11 cellular contexts compared by ENCODE assay signal in genomic region chr2:63047193-63047533, GRCh38. TPM values are rescaled to one million over a fixed set of nuclear protein-coding genes. Genes with fewer than 3 reads are reported as not detected.
A peak's percentile ranks its signal among the peaks of the same experiment; 100 is the strongest.
DNase-seq lines count a peak whose midpoint lies in the region; ATAC-seq lines count a peak whose summit lies in the region.
"Had no signal": no experiment of that assay in that cellular context is flagged by ENCODE, and none has a peak within 500 bp of the region (broad histone marks: within the 10 kb centered on the region; RNA-seq: fewer than 3 reads in every experiment).

No MANE protein-coding gene starts in this region.

- no peaks in the 10 kb centered on the region for H3K36me3 ChIP-seq in iPS-18a (ENCODE audit: control insufficient read depth, low read depth, low read length)
- H3K36me3 ChIP-seq: BE2C had no signal

- peaks cover 16% of the 10 kb centered on the region for H3K36me3 Mint-ChIP-seq in activated naive CD4-positive, alpha-beta T cell treated with anti-CD3 and anti-CD28 coated beads, Interleukin-2, amount 50 U/mL, for 24 hours
- H3K36me3 Mint-ChIP-seq in activated naive CD4-positive, alpha-beta T cell treated with anti-CD3 and anti-CD28 coated beads, Interleukin-2, amount 50 U/mL, for 72 hours: peaks cover 7 to 14% of the 10 kb centered on the region in 2 donors
- peaks cover 20% of the 10 kb centered on the region for H3K36me3 Mint-ChIP-seq in activated naive CD8-positive, alpha-beta T cell
- peaks cover 5% of the 10 kb centered on the region for H3K36me3 Mint-ChIP-seq in stimulated activated effector memory CD8-positive, alpha-beta T cell treated with anti-CD3 and anti-CD28 coated beads, Interleukin-12 subunit alpha, Interleukin-12 subunit beta, amount 100 ng/mL, for 72 hours

- H3K27me3 ChIP-seq in iPS-18a (ENCODE audit: control insufficient read depth, insufficient read depth, low read length): peaks cover 76% of the 10 kb centered on the region

- H3K27me3 Mint-ChIP-seq in activated naive CD4-positive, alpha-beta T cell treated with anti-CD3 and anti-CD28 coated beads, Interleukin-2, amount 50 U/mL, for 24 hours: peaks cover 45% of the 10 kb centered on the region
- H3K27me3 Mint-ChIP-seq in activated naive CD8-positive, alpha-beta T cell: peaks cover 36% of the 10 kb centered on the region

- H3K4me3 Mint-ChIP-seq in activated naive CD4-positive, alpha-beta T cell treated with anti-CD3 and anti-CD28 coated beads, Interleukin-2, amount 50 U/mL, for 24 hours: peak overlapping the region; percentile 42
- H3K4me3 Mint-ChIP-seq in activated naive CD8-positive, alpha-beta T cell: peak overlapping the region; percentile 68
- H3K4me3 Mint-ChIP-seq in stimulated activated effector memory CD8-positive, alpha-beta T cell treated with anti-CD3 and anti-CD28 coated beads, Interleukin-12 subunit alpha, Interleukin-12 subunit beta, amount 100 ng/mL, for 72 hours: peak overlapping the region; percentile 85

- peak overlapping the region; percentile 44 for H3K4me3 ChIP-seq in iPS-18a (ENCODE audit: low read length)

- H3K9me3 Mint-ChIP-seq in activated naive CD4-positive, alpha-beta T cell treated with anti-CD3 and anti-CD28 coated beads, Interleukin-2, amount 50 U/mL, for 24 hours: no peaks in the 10 kb centered on the region
- no peaks in the 10 kb centered on the region for H3K9me3 Mint-ChIP-seq in activated naive CD4-positive, alpha-beta T cell treated with anti-CD3 and anti-CD28 coated beads, Interleukin-2, amount 50 U/mL, for 72 hours
- H3K9me3 Mint-ChIP-seq in activated naive CD8-positive, alpha-beta T cell (ENCODE audit: low read depth): no peaks in the 10 kb centered on the region
- no peaks in the 10 kb centered on the region for H3K9me3 Mint-ChIP-seq in stimulated activated effector memory CD8-positive, alpha-beta T cell treated with anti-CD3 and anti-CD28 coated beads, Interleukin-12 subunit alpha, Interleukin-12 subunit beta, amount 100 ng/mL, for 72 hours

- no peaks in the 10 kb centered on the region for H3K9me3 ChIP-seq in iPS-18a (ENCODE audit: control insufficient read depth, low read depth, low read length)
- H3K9me3 ChIP-seq: BE2C had no signal

- H3K4me1 Mint-ChIP-seq in activated naive CD4-positive, alpha-beta T cell treated with anti-CD3 and anti-CD28 coated beads, Interleukin-2, amount 50 U/mL, for 24 hours: peaks cover 37% of the 10 kb centered on the region
- H3K4me1 Mint-ChIP-seq in activated naive CD8-positive, alpha-beta T cell (ENCODE audit: low read depth): peaks cover 33% of the 10 kb centered on the region
- peaks cover 32% of the 10 kb centered on the region for H3K4me1 Mint-ChIP-seq in stimulated activated effector memory CD8-positive, alpha-beta T cell treated with anti-CD3 and anti-CD28 coated beads, Interleukin-12 subunit alpha, Interleukin-12 subunit beta, amount 100 ng/mL, for 72 hours

- H3K27ac Mint-ChIP-seq in activated naive CD4-positive, alpha-beta T cell treated with anti-CD3 and anti-CD28 coated beads, Interleukin-2, amount 50 U/mL, for 24 hours: no peak overlapping the region
- H3K27ac Mint-ChIP-seq in activated naive CD4-positive, alpha-beta T cell treated with anti-CD3 and anti-CD28 coated beads, Interleukin-2, amount 50 U/mL, for 72 hours: no peak overlapping the region
- H3K27ac Mint-ChIP-seq in activated naive CD8-positive, alpha-beta T cell: no peak overlapping the region
- no peak overlapping the region for H3K27ac Mint-ChIP-seq in stimulated activated effector memory CD8-positive, alpha-beta T cell treated with anti-CD3 and anti-CD28 coated beads, Interleukin-12 subunit alpha, Interleukin-12 subunit beta, amount 100 ng/mL, for 72 hours

- DNase-seq in activated naive CD4-positive, alpha-beta T cell treated with anti-CD3 and anti-CD28 coated beads, Interleukin-2, amount 50 U/mL, for 72 hours (ENCODE audit: low spot score in 2 of 2): no peak
- DNase-seq in stimulated activated effector memory CD8-positive, alpha-beta T cell treated with anti-CD3 and anti-CD28 coated beads, Interleukin-12 subunit alpha, Interleukin-12 subunit beta, amount 100 ng/mL, for 72 hours (ENCODE audit: low spot score in 2 of 2): no peak
- DNase-seq in hypothalamus (lab: John Stamatoyannopoulos, UW) (no peak), 8988T (no peak)
- DNase-seq: BE2C, NCI-H2107 had no signal

- no peak overlapping the region for H3K27ac ChIP-seq in iPS-18a (ENCODE audit: low read length)
- H3K27ac ChIP-seq: RWPE1 had no signal

- peaks cover 53% of the 10 kb centered on the region for H3K4me1 ChIP-seq in iPS-18a (ENCODE audit: control insufficient read depth, low read depth, low read length)
- H3K4me1 ChIP-seq: BE2C had no signal

- H3K9ac ChIP-seq in iPS-18a (ENCODE audit: low read length): no peak overlapping the region

- no peak for ATAC-seq in activated naive CD4-positive, alpha-beta T cell treated with anti-CD3 and anti-CD28 coated beads, Interleukin-2, amount 50 U/mL, for 72 hours
- ATAC-seq in stimulated activated effector memory CD8-positive, alpha-beta T cell treated with anti-CD3 and anti-CD28 coated beads, Interleukin-12 subunit alpha, Interleukin-12 subunit beta, amount 100 ng/mL, for 72 hours: no peak
- ATAC-seq in HG03025 (IDR thresholded peaks at IDR 0.05; ENCODE audit: low FRiP score, unreplicated experiment): no peak

RNA-seq across cellular contexts. Expression of gene OTX1, which starts 3.5 kb away (rescaled TPM):
- not detected for total RNA-seq in activated naive CD4-positive, alpha-beta T cell treated with anti-CD3 and anti-CD28 coated beads, Interleukin-2, amount 50 U/mL, for 72 hours
